Comparison of ENCODE assay signal across 1 cellular context in the genomic region with DNA sequence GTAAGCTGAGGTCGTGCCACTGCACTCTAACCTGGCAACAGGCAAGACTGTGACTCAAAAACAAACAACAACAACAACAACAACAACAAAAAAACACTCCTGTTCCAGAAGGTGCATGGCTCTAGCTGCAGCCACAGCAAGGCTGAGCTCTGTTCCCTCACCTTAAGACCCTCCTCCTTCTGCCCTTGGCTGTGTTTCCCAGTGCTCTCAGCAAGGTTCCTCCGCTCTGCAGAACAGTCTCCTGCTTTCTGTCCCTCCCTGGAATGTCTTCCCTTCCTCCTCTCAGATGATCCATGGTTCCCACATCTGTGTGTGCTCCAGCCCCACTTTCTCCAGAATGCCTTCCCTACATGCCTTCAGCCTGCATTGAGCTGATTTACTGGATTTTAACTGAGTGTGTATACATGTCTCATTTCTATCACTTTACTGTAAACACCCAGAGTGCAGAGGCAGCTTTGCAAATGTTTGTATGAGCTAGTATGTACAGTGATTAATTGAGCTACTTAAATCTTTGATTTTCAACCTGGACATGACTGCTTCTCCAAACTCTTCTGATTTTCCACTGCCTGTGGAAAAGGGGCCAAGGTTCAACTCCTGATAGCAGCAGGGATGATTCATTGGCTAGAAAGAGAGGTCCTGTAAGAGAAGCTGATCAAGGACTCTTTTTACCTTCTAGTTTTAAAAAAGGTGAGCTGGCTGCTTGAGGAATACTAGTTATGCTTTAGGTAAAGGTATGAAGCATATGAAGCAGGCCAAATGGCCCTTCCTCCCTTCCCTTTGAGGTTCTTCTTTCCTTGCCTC.
TF ChIP-seq lines count a peak whose summit lies in the region.

No MANE protein-coding gene starts in this region.

TF ChIP-seq in A549, 52 proteins besides CTCF, POLR2A, EP300 and RAD21 (continued from another document):
- TF ChIP-seq NPAS2 (CRISPR knock-in tag; IDR thresholded peaks at IDR 0.05; ENCODE audit: borderline replicate concordance) (no peak), CHD4 (IDR thresholded peaks at IDR 0.05; ENCODE audit: borderline replicate concordance) (no peak), CBX2 (IDR thresholded peaks at IDR 0.05; ENCODE audit: borderline replicate concordance, low read depth) (no peak)
